ENCODE assay signal across 9 cellular contexts in the genomic region with DNA sequence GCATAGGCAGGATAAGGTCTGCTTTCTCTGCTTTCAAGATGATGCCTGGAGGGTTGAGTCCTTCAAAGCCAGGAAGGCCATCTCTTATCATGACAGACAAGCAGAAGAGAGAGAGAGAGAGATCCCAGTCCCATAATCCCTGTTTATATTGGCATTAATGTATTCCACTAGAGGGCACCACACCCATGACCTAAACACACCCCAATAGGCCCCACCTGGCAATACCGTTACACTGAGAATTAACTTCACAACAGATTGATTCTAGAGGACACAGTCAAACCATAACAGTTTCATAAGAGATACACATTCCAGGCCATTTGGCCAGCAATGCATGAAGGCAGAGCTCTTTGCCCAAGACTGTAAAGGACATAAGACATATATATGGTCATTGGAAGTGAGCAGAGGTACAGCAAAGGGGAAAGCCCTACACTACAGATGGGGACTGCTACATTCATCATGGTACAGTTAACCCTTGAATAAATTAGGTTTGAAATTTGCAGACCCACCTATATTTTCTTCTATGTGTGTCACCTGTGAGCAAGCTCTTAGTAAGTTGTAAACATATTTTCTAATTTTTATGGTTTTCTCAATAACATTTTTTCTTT.
DNase-seq lines count a peak whose midpoint lies in the region; ATAC-seq, FAIRE-seq and TF ChIP-seq lines count a peak whose summit lies in the region.
"Had no signal": no experiment of that assay in that cellular context is flagged by ENCODE, and none has a peak within 500 bp of the region (broad histone marks: within the 10 kb centered on the region; RNA-seq: fewer than 3 reads in every experiment).

No MANE protein-coding gene starts in this region.

- TF ChIP-seq POLR2A in thyroid gland (IDR thresholded peaks at IDR 0.05) = no peak

- no peak overlapping the region for H3K27ac ChIP-seq in OCI-LY3 (ENCODE audit: low read length)
- no peak overlapping the region for H3K27ac ChIP-seq in keratinocyte (ENCODE audit: control insufficient read depth, insufficient read depth, low read length)
- H3K27ac ChIP-seq in thyroid gland = no peak overlapping the region

- ATAC-seq in GM19463 (IDR thresholded peaks at IDR 0.05; ENCODE audit: unreplicated experiment) (peak; percentile 71), GM19328 (IDR thresholded peaks at IDR 0.05; ENCODE audit: unreplicated experiment) (no peak)
- ATAC-seq: HCT116 had no signal

- H3K27me3 ChIP-seq in OCI-LY3 (ENCODE audit: low read depth, low read length) = no peaks in the 10 kb centered on the region
- H3K27me3 ChIP-seq in keratinocyte (ENCODE audit: control insufficient read depth, extremely low read depth, insufficient read depth, low read length) = no peaks in the 10 kb centered on the region
- H3K27me3 ChIP-seq in thyroid gland = no peaks in the 10 kb centered on the region

- H3K36me3 ChIP-seq in OCI-LY3 (replicated peaks; ENCODE audit: low read depth, low read length) = no peaks in the 10 kb centered on the region
- H3K36me3 ChIP-seq in keratinocyte (ENCODE audit: control insufficient read depth in 2 of 2, extremely low read depth in 1 of 2, insufficient read depth in 2 of 2, low read length in 2 of 2) = no peaks in the 10 kb centered on the region
- no peaks in the 10 kb centered on the region for H3K36me3 ChIP-seq in thyroid gland

- H3K4me2 ChIP-seq in OCI-LY3 (ENCODE audit: low read length) = peak overlapping the region; percentile 4; the same call in 1 of the 2 replicates
- H3K4me2 ChIP-seq in keratinocyte (ENCODE audit: control insufficient read depth, extremely low read depth, insufficient read depth, low read depth, low read length) = no peak overlapping the region

- H2AFZ ChIP-seq in OCI-LY3 (ENCODE audit: low read depth, low read length) (no peak overlapping the region), keratinocyte (ENCODE audit: control insufficient read depth, low read length) (no peak overlapping the region)

- intact Hi-C loops in thyroid gland (cut with DNase I) = no loop called here

- H4K20me1 ChIP-seq in OCI-LY3 (ENCODE audit: insufficient read depth, low read length) = no peaks in the 10 kb centered on the region
- no peaks in the 10 kb centered on the region for H4K20me1 ChIP-seq in keratinocyte (ENCODE audit: control insufficient read depth, extremely low read depth, insufficient read depth, low read length)

- peak; percentile 72 for TF ChIP-seq CTCF in OCI-LY3 (IDR thresholded peaks at IDR 0.05; ENCODE audit: low read depth, low read length)
- peak; percentile 17 to 47 (median 22) for TF ChIP-seq CTCF in keratinocyte (optimal IDR thresholded peaks at IDR 0.05 in 1 of 3, IDR thresholded peaks at IDR 0.05 in 1 of 3, conservative IDR thresholded peaks at IDR 0.05 in 1 of 3; ENCODE audit: extremely low read depth in 1 of 3, insufficient read depth in 2 of 3, low read length in 3 of 3)
- no peak for TF ChIP-seq CTCF in thyroid gland (IDR thresholded peaks at IDR 0.05)

- peak; percentile 0 for DNase-seq in DMS 273 treated with DMSO at 0.1 percent for 48 hours (lab: John Stamatoyannopoulos, UW)
- DNase-seq in keratinocyte (ENCODE audit: low read depth, low spot score) = no peak
- no peak for DNase-seq in thyroid gland
- no peak for DNase-seq in stimulated activated CD4-positive, alpha-beta T cell treated with anti-CD3 and anti-CD28 coated beads, Interleukin-2, amount 100 ng/mL, for 24 hours
- no peak for DNase-seq in foreskin melanocyte

- H3K79me2 ChIP-seq in OCI-LY3 (ENCODE audit: low read length) = no peaks in the 10 kb centered on the region
- no peaks in the 10 kb centered on the region for H3K79me2 ChIP-seq in keratinocyte (ENCODE audit: control insufficient read depth, insufficient read depth, low read length)

- H3K9me3 ChIP-seq in OCI-LY3 (ENCODE audit: insufficient read depth, low read length) (no peaks in the 10 kb centered on the region), keratinocyte (ENCODE audit: control insufficient read depth, low read depth, low read length) (no peaks in the 10 kb centered on the region), thyroid gland (no peaks in the 10 kb centered on the region)

- no peaks in the 10 kb centered on the region for H3K9me1 ChIP-seq in keratinocyte (ENCODE audit: control insufficient read depth, extremely low read depth, insufficient read depth, low read length)

- WGBS in thyroid gland, 2 donors = 20 to 29% methylated on average over 1 of the region's 1 CpG

- peaks cover 29% of the 10 kb centered on the region for H3K4me1 ChIP-seq in OCI-LY3 (ENCODE audit: low read length)
- no peaks in the 10 kb centered on the region for H3K4me1 ChIP-seq in keratinocyte (ENCODE audit: control insufficient read depth, extremely low read depth, insufficient read depth, low read length)
- H3K4me1 ChIP-seq in thyroid gland = no peaks in the 10 kb centered on the region

- dilution Hi-C loops in keratinocyte (cut with MboI; ENCODE audit: extremely low pct_ligation_motif_present, low sequenced_read_pairs) = no loop called here

- FAIRE-seq in keratinocyte (lab: Jason Lieb, UNC) = no peak

- no peak overlapping the region for H3K4me3 ChIP-seq in OCI-LY3 (ENCODE audit: low read length)
- no peak overlapping the region for H3K4me3 ChIP-seq in keratinocyte (ENCODE audit: control insufficient read depth in 2 of 3, extremely low read depth in 1 of 3, insufficient read depth in 2 of 3, low read depth in 1 of 3, low read length in 3 of 3)
- H3K4me3 ChIP-seq in thyroid gland (replicated peaks in 1 of 3) = no peak overlapping the region

- H3K9ac ChIP-seq in OCI-LY3 (ENCODE audit: low read length) = no peak overlapping the region
- H3K9ac ChIP-seq in keratinocyte (ENCODE audit: control insufficient read depth, extremely low read depth, insufficient read depth, low read length) = no peak overlapping the region

Comparison
In these comparisons a context has a peak if more than half of its experiments do, and no peak if none do; other contexts are left out.
1. CTCF ChIP-seq: peak in OCI-LY3 (single experiment) and keratinocyte (3 of 3); none in thyroid gland (0 of 6).